ENCODE assay signal across 1 cellular context in the genomic region with DNA sequence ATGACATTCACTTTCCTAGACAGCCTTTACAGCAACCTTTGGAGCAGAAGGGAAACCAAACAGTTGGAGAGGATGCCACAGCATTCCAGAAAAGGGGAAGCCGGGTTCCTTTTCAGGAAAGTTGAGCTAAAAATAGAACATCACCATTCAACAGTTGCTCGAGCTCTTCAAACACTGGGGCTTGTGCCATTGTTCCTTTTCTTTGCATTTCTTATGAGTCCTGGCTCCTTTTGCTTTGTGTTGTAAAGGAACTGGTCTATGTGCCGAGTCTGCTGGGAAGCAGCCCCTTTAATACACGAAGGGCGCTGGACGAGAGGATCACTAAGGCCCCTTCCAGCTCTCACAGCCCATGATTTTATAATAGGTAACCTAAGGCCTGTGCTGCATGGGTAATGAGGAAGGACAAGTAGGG.
TF ChIP-seq lines count a peak whose summit lies in the region.

No MANE protein-coding gene starts in this region.

TF ChIP-seq in K562, 482 proteins besides CTCF, POLR2A, EP300 and RAD21:
- TF ChIP-seq ZNF395 (CRISPR knock-in tag; IDR thresholded peaks at IDR 0.05) (no peak), MEF2A (IDR thresholded peaks at IDR 0.05; ENCODE audit: control insufficient read depth, low read depth, low read length) (0 out of 2 replicates have a peak, but pooled peaks have one; percentile 11)
